Comparison of ENCODE assay signal across 22 cellular contexts in the genomic region with DNA sequence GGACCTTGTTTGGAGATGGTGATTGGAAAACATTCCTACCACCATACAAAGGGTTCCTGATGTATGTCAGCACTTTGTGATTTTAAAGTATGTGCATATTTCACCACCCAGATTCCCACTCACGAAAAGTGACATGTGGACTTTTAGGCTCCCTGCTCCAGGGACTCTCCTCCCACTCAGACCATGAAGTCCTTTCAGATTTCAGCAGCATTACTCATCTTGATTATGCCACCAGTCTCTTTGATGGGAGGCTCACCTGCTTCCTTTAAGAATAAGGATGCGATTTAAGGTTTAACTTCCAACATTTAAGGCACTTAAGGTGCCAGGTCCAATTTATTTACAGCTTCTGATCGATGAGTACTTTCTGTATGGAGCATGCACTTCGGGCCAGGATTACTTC.
DNase-seq lines count a peak whose midpoint lies in the region; ATAC-seq, FAIRE-seq and TF ChIP-seq lines count a peak whose summit lies in the region.
"Had no signal": no experiment of that assay in that cellular context is flagged by ENCODE, and none has a peak within 500 bp of the region (broad histone marks: within the 10 kb centered on the region; RNA-seq: fewer than 3 reads in every experiment).

No MANE protein-coding gene starts in this region.

- no peak overlapping the region for H3K9ac ChIP-seq in H1 (replicated peaks in 1 of 4; ENCODE audit: extremely low read depth in 1 of 4, low read depth in 3 of 4, low read length in 3 of 4)

- no peak for ATAC-seq in GM19397 (IDR thresholded peaks at IDR 0.05; ENCODE audit: unreplicated experiment)
- ATAC-seq in GM18907 (IDR thresholded peaks at IDR 0.05; ENCODE audit: unreplicated experiment): no peak
- ATAC-seq in GM18502 (IDR thresholded peaks at IDR 0.05; ENCODE audit: poor library complexity, unreplicated experiment): no peak
- ATAC-seq: GM12878, GM23338 had no signal

- no peak overlapping the region for H2BK120ac ChIP-seq in H1 (replicated peaks; ENCODE audit: low read depth, low read length)

- H3K9me3 ChIP-seq in H1 (ENCODE audit: insufficient read depth in 2 of 2, low read depth in 1 of 2, low read length in 1 of 2): peaks cover 8 to 23% of the 10 kb centered on the region in 2 experiments; a peak in 3 of 4 replicates
- H3K9me3 ChIP-seq: HAP-1 had no signal

- H3K27me3 ChIP-seq in H1 (replicated peaks in 1 of 4; ENCODE audit: control insufficient read depth in 3 of 4, extremely low read depth in 1 of 4, insufficient read depth in 3 of 4, low read length in 3 of 4): no peaks in the 10 kb centered on the region

- no peak overlapping the region for H2AK5ac ChIP-seq in H1 (ENCODE audit: low read depth, low read length)

- TF ChIP-seq RAD21 in H1 (IDR thresholded peaks at IDR 0.05 in 1 of 2, conservative IDR thresholded peaks at IDR 0.05 in 1 of 2; ENCODE audit: low read depth in 2 of 2, low read length in 2 of 2): no peak

- DNase-seq in H1 (ENCODE audit: low read depth in 1 of 2, low spot score in 2 of 2) (no peak), kidney tubule cell (ENCODE audit: low spot score) (peak; percentile 50), putamen (ENCODE audit: low spot score) (peak; percentile 27), superior temporal gyrus (ENCODE audit: extremely low spot score) (peak; percentile 15), NCI-H524 (lab: John Stamatoyannopoulos, UW) (no peak)
- DNase-seq: C1 segment of cervical spinal cord; Calu3; CD4-positive, alpha-beta memory T cell; COR-L47; DMS79; EL; GDM1; HFFc6 had no signal

- no peak overlapping the region for H4K91ac ChIP-seq in H1 (replicated peaks; ENCODE audit: insufficient read length, low read length)

- 0 out of 2 replicates have a peak overlapping the region, but pooled peaks have one; percentile 13 for H2AFZ ChIP-seq in H1 (ENCODE audit: low read length)
- H2AFZ ChIP-seq: GM23338 had no signal

- H2BK5ac ChIP-seq in H1 (ENCODE audit: low read depth, low read length): no peak overlapping the region

- no peaks in the 10 kb centered on the region for H3K23me2 ChIP-seq in H1 (ENCODE audit: low read depth, low read length)

- CTCF ChIA-PET in H1 (lab: Charles Lee; ENCODE audit: partially characterized antibody): interaction anchor here (1.6 kb wide), 1 partner anchor 10 kb away, joined by 5 read pairs; no protein-coding TSS in a partner anchor

- H3K36me3 ChIP-seq in H1 (ENCODE audit: control insufficient read depth in 2 of 4, insufficient read depth in 4 of 4, low read length in 3 of 4): peaks cover 0 to 3% (median 0%) of the 10 kb centered on the region in 4 experiments; a peak in 1 of 8 replicates
- H3K36me3 ChIP-seq: HAP-1 had no signal

- no peaks in the 10 kb centered on the region for H3K79me1 ChIP-seq in H1 (ENCODE audit: low read depth, low read length)

- FAIRE-seq in H1 (lab: Jason Lieb, UNC): no peak
- FAIRE-seq: GM12878, GM18507, GM19239, H54 had no signal

- no peak overlapping the region for H2BK12ac ChIP-seq in H1 (ENCODE audit: low read depth, low read length)

- no peak overlapping the region for H4K5ac ChIP-seq in H1 (ENCODE audit: insufficient read length, low read depth, low read length)

- no peaks in the 10 kb centered on the region for H4K20me1 ChIP-seq in H1 (replicated peaks in 1 of 2; ENCODE audit: control insufficient read depth in 1 of 2, insufficient read depth in 2 of 2, low read length in 2 of 2)

- WGBS in H1 (ENCODE audit: extremely low coverage in 1 of 2, insufficient coverage in 1 of 2, insufficient read length in 1 of 2, insufficient replicate concordance in 2 of 2, low coverage in 1 of 2, low lambda C conversion rate in 2 of 2, missing lambda C conversion rate in 1 of 2), 2 experiments: 86% methylated on average over 4 of the region's 4 CpGs; no CpG with 5 or more reads in 1 of the 2 experiments

- H2BK20ac ChIP-seq in H1 (ENCODE audit: low read length): no peak overlapping the region

- TF ChIP-seq EP300 in H1 (IDR thresholded peaks at IDR 0.05; ENCODE audit: borderline replicate concordance in 1 of 2, low read depth in 2 of 2, low read length in 2 of 2): no peak

- no peak overlapping the region for H3K23ac ChIP-seq in H1 (ENCODE audit: insufficient read length)

- H3K4me1 ChIP-seq in H1 (replicated peaks in 1 of 4; ENCODE audit: control insufficient read depth in 3 of 4, insufficient read depth in 4 of 4, low read length in 3 of 4): peaks cover 0 to 4% (median 0%) of the 10 kb centered on the region in 4 experiments; a peak in 1 of 7 replicates
- H3K4me1 ChIP-seq: HAP-1 had no signal

- no peak for TF ChIP-seq POLR2A in H1 (IDR thresholded peaks at IDR 0.05; ENCODE audit: control extremely low read depth in 1 of 2, low read depth in 2 of 2, low read length in 2 of 2)

- no peak overlapping the region for H3K18ac ChIP-seq in H1 (ENCODE audit: extremely low read depth, low read length)

- no peak overlapping the region for H4K8ac ChIP-seq in H1 (ENCODE audit: extremely low read depth, insufficient read depth, low read length)

- H3K4ac ChIP-seq in H1 (replicated peaks; ENCODE audit: insufficient read length, low read depth, low read length): no peak overlapping the region

- H3K4me3 ChIP-seq in H1 (ENCODE audit: extremely low read depth in 1 of 4, insufficient read depth in 2 of 4, low read depth in 3 of 4, low read length in 4 of 4): no peak overlapping the region
- H3K4me3 ChIP-seq: GM12878, GM23338, HAP-1 had no signal

- no peak overlapping the region for H3K14ac ChIP-seq in H1 (ENCODE audit: insufficient read length)

- no peak for TF ChIP-seq CTCF in H1 (IDR thresholded peaks at IDR 0.05; ENCODE audit: control extremely low read depth in 1 of 3, insufficient read depth in 1 of 3, low read depth in 1 of 3, low read length in 3 of 3)

- no peak overlapping the region for H3K56ac ChIP-seq in H1 (replicated peaks; ENCODE audit: insufficient read length, low read depth, low read length)

- no peak overlapping the region for H2BK15ac ChIP-seq in H1 (ENCODE audit: low read length)

- no peak overlapping the region for H3K4me2 ChIP-seq in H1 (ENCODE audit: insufficient read depth in 1 of 2, low read depth in 2 of 2, low read length in 2 of 2)
- H3K4me2 ChIP-seq: GM23338 had no signal

- POLR2A ChIA-PET in H1 (lab: Charles Lee; ENCODE audit: partially characterized antibody): no interaction called here

- H3K79me2 ChIP-seq in H1 (ENCODE audit: control insufficient read depth in 1 of 2, insufficient read depth in 2 of 2, low read length in 2 of 2): no peaks in the 10 kb centered on the region

- no peak overlapping the region for H3K27ac ChIP-seq in H1 (ENCODE audit: low read depth, low read length)

TF ChIP-seq in H1, 55 proteins besides CTCF, POLR2A, EP300 and RAD21:
- TF ChIP-seq CEBPB (IDR thresholded peaks at IDR 0.05; ENCODE audit: low read depth, low read length) (no peak), JUN (IDR thresholded peaks at IDR 0.05; ENCODE audit: low read depth, low read length) (no peak)

Comparison
In these comparisons a context has a peak if more than half of its experiments do, and no peak if none do; other contexts are left out.
1. DNase-seq: peak in kidney tubule cell (single experiment), putamen (single experiment) and superior temporal gyrus (single experiment); none in H1 (0 of 2) and NCI-H524 (0 of 2).